In the genomic region with DNA sequence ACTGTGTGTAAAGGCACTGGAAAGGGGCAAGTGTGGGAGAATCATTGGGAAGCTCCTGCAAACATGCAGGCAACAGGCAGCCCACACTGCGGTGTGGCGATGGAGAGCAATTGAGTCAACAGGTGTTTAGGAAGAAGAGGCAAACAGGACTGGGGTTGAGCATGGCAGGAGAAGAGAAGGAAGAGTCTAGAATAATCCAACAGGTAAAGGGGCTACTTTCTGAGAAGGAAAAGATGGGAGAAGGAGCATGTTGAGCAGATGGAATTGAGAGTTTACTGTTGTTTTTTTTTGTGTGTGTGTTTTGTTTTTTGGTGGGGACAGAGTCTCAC, we compare ENCODE assay signal across 25 cellular contexts. TPM values are rescaled to one million over a fixed set of nuclear protein-coding genes. Genes with fewer than 3 reads are reported as not detected.
DNase-seq lines count a peak whose midpoint lies in the region; ATAC-seq and TF ChIP-seq lines count a peak whose summit lies in the region.
"Had no signal": no experiment of that assay in that cellular context is flagged by ENCODE, and none has a peak within 500 bp of the region (broad histone marks: within the 10 kb centered on the region; RNA-seq: fewer than 3 reads in every experiment).

No MANE protein-coding gene starts in this region.

- no peaks in the 10 kb centered on the region for H3K27me3 ChIP-seq in CD4-positive, alpha-beta T cell (ENCODE audit: control insufficient read depth, insufficient read depth, low read length)
- H3K27me3 ChIP-seq in HL-60 (ENCODE audit: insufficient read depth, poor library complexity, severe bottlenecking) (no peaks in the 10 kb centered on the region), neutrophil (no peaks in the 10 kb centered on the region)
- H3K27me3 ChIP-seq: BLaER1 treated with 17β-estradiol and CSF1 and Interleukin-3, amounts not matched to agents 10 nM and 100 nM had no signal

- H3K36me3 Mint-ChIP-seq in CD4-positive, alpha-beta T cell (ENCODE audit: low read depth), result peaks cover 7% of the 10 kb centered on the region
- no peaks in the 10 kb centered on the region for H3K36me3 Mint-ChIP-seq in WTC11
- H3K36me3 Mint-ChIP-seq in effector memory CD8-positive, alpha-beta T cell (ENCODE audit: insufficient read depth), result peaks cover 7% of the 10 kb centered on the region

- no peak for DNase-seq in CD4-positive, alpha-beta T cell
- DNase-seq in HL-60 (ENCODE audit: low read depth in 1 of 2, low spot score in 1 of 2) (no peak), WTC11 (ENCODE audit: low spot score) (no peak), left lobe of liver (ENCODE audit: low spot score) (no peak)
- DNase-seq in effector memory CD8-positive, alpha-beta T cell, result no peak
- DNase-seq: AML-193; CD4-positive, alpha-beta memory T cell; CD8-positive, alpha-beta memory T cell; COR-L47; DMS 273 treated with DMSO at 0.1 percent for 48 hours; DMS153; DMS53; DMS79; DND-41; EL; GDM1 had no signal

- H3K9me3 Mint-ChIP-seq in CD4-positive, alpha-beta T cell, result no peaks in the 10 kb centered on the region
- no peaks in the 10 kb centered on the region for H3K9me3 Mint-ChIP-seq in WTC11
- H3K9me3 Mint-ChIP-seq in effector memory CD8-positive, alpha-beta T cell, result no peaks in the 10 kb centered on the region
- H3K9me3 Mint-ChIP-seq: CD4-positive, alpha-beta memory T cell; CD8-positive, alpha-beta memory T cell had no signal

- H3K4me3 ChIP-seq in HL-60 (replicated peaks; ENCODE audit: insufficient read depth, low read length), result no peak overlapping the region
- H3K4me3 ChIP-seq in neutrophil (ENCODE audit: low read depth in 1 of 2, low read length in 1 of 2), result no peak overlapping the region
- H3K4me3 ChIP-seq: A549; BLaER1 treated with 17β-estradiol and CSF1 and Interleukin-3, amounts not matched to agents 10 nM and 100 nM; GM12878 had no signal

- no peak for ATAC-seq in CD4-positive, alpha-beta T cell (ENCODE audit: poor library complexity)
- ATAC-seq in WTC11, result no peak
- no peak for ATAC-seq in HG02642 (IDR thresholded peaks at IDR 0.05; ENCODE audit: poor library complexity, unreplicated experiment)
- ATAC-seq in effector memory CD8-positive, alpha-beta T cell (replicated peaks), result no peak
- no peak for ATAC-seq in left lobe of liver
- ATAC-seq in HG03469 (IDR thresholded peaks at IDR 0.05; ENCODE audit: unreplicated experiment), result no peak
- ATAC-seq: A549, GM12878 had no signal

- peaks cover 4% of the 10 kb centered on the region for H3K36me3 ChIP-seq in neutrophil

- H3K4me1 ChIP-seq in neutrophil (ENCODE audit: control insufficient read depth in 1 of 2, insufficient read depth in 1 of 2, low read depth in 1 of 2, low read length in 1 of 2), result peaks cover 76 to 85% of the 10 kb centered on the region in 2 experiments

- no peaks in the 10 kb centered on the region for H3K9me3 ChIP-seq in CD4-positive, alpha-beta T cell (ENCODE audit: control insufficient read depth, low read length)
- no peaks in the 10 kb centered on the region for H3K9me3 ChIP-seq in neutrophil
- H3K9me3 ChIP-seq: A549; BLaER1 treated with 17β-estradiol and CSF1 and Interleukin-3, amounts not matched to agents 10 nM and 100 nM had no signal

- no peak overlapping the region for H3K27ac Mint-ChIP-seq in CD4-positive, alpha-beta T cell
- peak overlapping the region; percentile 19 for H3K27ac Mint-ChIP-seq in WTC11
- H3K27ac Mint-ChIP-seq in effector memory CD8-positive, alpha-beta T cell, result no peak overlapping the region
- H3K27ac Mint-ChIP-seq: B cell had no signal

- H3K27me3 Mint-ChIP-seq in CD4-positive, alpha-beta T cell, result no peaks in the 10 kb centered on the region
- H3K27me3 Mint-ChIP-seq in WTC11 (ENCODE audit: low read depth), result peaks cover 16% of the 10 kb centered on the region
- no peaks in the 10 kb centered on the region for H3K27me3 Mint-ChIP-seq in effector memory CD8-positive, alpha-beta T cell
- H3K27me3 Mint-ChIP-seq: B cell; CD4-positive, alpha-beta memory T cell; CD8-positive, alpha-beta memory T cell had no signal

- intact Hi-C loops in CD4-positive, alpha-beta T cell (cut with DNase I, micrococcal nuclease), result no loop called here

- peaks cover 36% of the 10 kb centered on the region for H3K4me1 Mint-ChIP-seq in CD4-positive, alpha-beta T cell (ENCODE audit: low read depth)
- 0 out of 2 replicates have a peak, but pooled peaks cover 3% of the 10 kb centered on the region for H3K4me1 Mint-ChIP-seq in WTC11
- H3K4me1 Mint-ChIP-seq in effector memory CD8-positive, alpha-beta T cell (ENCODE audit: low read depth in 2 of 2), result peaks cover 6 to 28% of the 10 kb centered on the region in 2 donors

- CTCF ChIA-PET in CD4-positive, alpha-beta T cell (lab: Charles Lee), result interaction anchor here (1.2 kb wide), 1 partner anchor 36 kb away, joined by 3 read pairs; no protein-coding TSS in a partner anchor
- CTCF ChIA-PET in WTC11 (lab: Charles Lee), result no interaction called here

- no peak overlapping the region for H3K27ac ChIP-seq in CD4-positive, alpha-beta T cell (ENCODE audit: low read depth, low read length)
- H3K27ac ChIP-seq in HL-60 (replicated peaks) (peak overlapping the region; percentile 86), neutrophil (peak overlapping the region; percentile 96)
- H3K27ac ChIP-seq: 22Rv1; A549; BLaER1 treated with 17β-estradiol and CSF1 and Interleukin-3, amounts not matched to agents 10 nM and 100 nM; C4-2B had no signal

- H3K4me3 Mint-ChIP-seq in CD4-positive, alpha-beta T cell, result peak overlapping the region; percentile 38
- H3K4me3 Mint-ChIP-seq in WTC11, result no peak overlapping the region
- no peak overlapping the region for H3K4me3 Mint-ChIP-seq in effector memory CD8-positive, alpha-beta T cell
- H3K4me3 Mint-ChIP-seq: B cell had no signal

- no peak for TF ChIP-seq CTCF in CD4-positive, alpha-beta T cell (IDR thresholded peaks at IDR 0.05)
- no peak for TF ChIP-seq CTCF in HL-60 (IDR thresholded peaks at IDR 0.05; ENCODE audit: insufficient read depth, low read length)
- no peak for TF ChIP-seq CTCF in WTC11 (IDR thresholded peaks at IDR 0.05)
- TF ChIP-seq CTCF in neutrophil (IDR thresholded peaks at IDR 0.05), result no peak

- POLR2A ChIA-PET in CD4-positive, alpha-beta T cell (lab: Charles Lee), result interaction anchor here (1.3 kb wide), 1 partner anchor 13 kb away, joined by 3 read pairs; no protein-coding TSS in a partner anchor
- POLR2A ChIA-PET in WTC11 (lab: Charles Lee), result no interaction called here

TF ChIP-seq in WTC11, 78 proteins besides CTCF, POLR2A, EP300 and RAD21:
- TF ChIP-seq GABPB1 (CRISPR knock-in tag; IDR thresholded peaks at IDR 0.05), result no peak
TF ChIP-seq in WTC11: peak in this region for 0.

RNA-seq across cellular contexts. Expression of gene DOP1B, which starts 4.2 kb away (rescaled TPM):
- 10 to 100 TPM; 11.0 to 12.7 TPM for total RNA-seq in CD4-positive, alpha-beta T cell
- total RNA-seq in WTC11 (2021) (8.3 to 11.4 TPM (median 9.1 TPM) in 3 replicates), left lobe of liver (23.6 TPM)

RNA-seq across cellular contexts. Expression of gene CBR3, which starts 25.9 kb away (rescaled TPM):
- 1 to 10 TPM; 2.6 to 3.0 TPM for total RNA-seq in CD4-positive, alpha-beta T cell
- total RNA-seq in WTC11 (2021), result 4.2 to 12.9 TPM (median 5.2 TPM) in 3 replicates
- not detected for total RNA-seq in left lobe of liver
